In the genomic region with DNA sequence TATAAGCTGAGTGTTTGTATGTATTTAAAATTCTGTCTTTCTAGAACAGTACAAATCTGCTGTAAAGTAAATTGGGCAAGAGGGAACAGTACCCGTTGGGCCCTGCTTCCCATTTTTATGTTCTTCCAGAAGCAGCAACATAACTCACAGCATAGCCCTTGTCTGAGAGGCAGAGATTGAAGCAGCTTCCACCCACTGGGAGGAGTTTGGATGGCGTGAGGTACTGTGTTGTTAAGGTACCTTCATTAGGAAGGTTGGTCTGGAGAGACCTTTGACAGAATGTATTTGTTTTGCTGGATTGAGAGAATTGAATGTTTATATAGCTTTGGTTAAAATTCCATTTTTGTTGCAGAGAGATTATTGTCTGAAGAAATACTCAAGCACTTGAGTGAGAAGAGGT, we compare ENCODE assay signal across 18 cellular contexts. TPM values are rescaled to one million over a fixed set of nuclear protein-coding genes. Genes with fewer than 3 reads are reported as not detected.
DNase-seq lines count a peak whose midpoint lies in the region; ATAC-seq, FAIRE-seq and TF ChIP-seq lines count a peak whose summit lies in the region.
"Had no signal": no experiment of that assay in that cellular context is flagged by ENCODE, and none has a peak within 500 bp of the region (broad histone marks: within the 10 kb centered on the region; RNA-seq: fewer than 3 reads in every experiment).

No MANE protein-coding gene starts in this region.

- H3K36me3 Mint-ChIP-seq in HFFc6 (ENCODE audit: low read depth), result peaks cover 53% of the 10 kb centered on the region
- H3K36me3 Mint-ChIP-seq in neural progenitor cell, result peaks cover 27% of the 10 kb centered on the region

- H3K27me3 Mint-ChIP-seq in HFFc6 (ENCODE audit: insufficient read depth) (no peaks in the 10 kb centered on the region), neural progenitor cell (ENCODE audit: insufficient read depth, low read depth) (peaks cover 6% of the 10 kb centered on the region)

- no peak overlapping the region for H3K9ac ChIP-seq in endothelial cell of umbilical vein (replicated peaks; ENCODE audit: extremely low read depth, insufficient read depth, low read length)
- no peak overlapping the region for H3K9ac ChIP-seq in neural progenitor cell
- H3K9ac ChIP-seq: SK-N-SH had no signal

- H3K4me1 ChIP-seq in A549, result peaks cover 81% of the 10 kb centered on the region
- peaks cover 88% of the 10 kb centered on the region for H3K4me1 ChIP-seq in endothelial cell of umbilical vein (ENCODE audit: control insufficient read depth, extremely low read depth, insufficient read depth, low read length)
- peaks cover 20% of the 10 kb centered on the region for H3K4me1 ChIP-seq in neural progenitor cell
- H3K4me1 ChIP-seq in uterus, result peaks cover 0 to 9% of the 10 kb centered on the region in 2 donors
- H3K4me1 ChIP-seq: Peyer's patch had no signal

- DNase-seq in A549 (ENCODE audit: low read depth in 1 of 2, low spot score in 1 of 2) (no peak), HFFc6 (no peak), endothelial cell of umbilical vein (ENCODE audit: low read depth, low spot score) (no peak), neural progenitor cell (ENCODE audit: low spot score) (no peak), uterus (no peak), NCI-H446 (lab: John Stamatoyannopoulos, UW) (no peak), NCI-H524 (lab: John Stamatoyannopoulos, UW) (no peak)
- DNase-seq: Calu3; CD4-positive, alpha-beta T cell; DND-41; GDM1; NCI-H1436; NCI-H2029 treated with DMSO at 0.1 percent for 48 hours; NCI-H526; Peyer's patch; Right ventricle myocardium superior; SK-N-SH had no signal

- H3K9me1 ChIP-seq in endothelial cell of umbilical vein (replicated peaks; ENCODE audit: control insufficient read depth, extremely low read depth, insufficient read depth, low read length), result no peaks in the 10 kb centered on the region

- H3K4me3 ChIP-seq in A549, result no peak overlapping the region
- no peak overlapping the region for H3K4me3 ChIP-seq in endothelial cell of umbilical vein (replicated peaks in 1 of 3; ENCODE audit: insufficient read depth in 1 of 3, low read depth in 1 of 3, low read length in 3 of 3)
- no peak overlapping the region for H3K4me3 ChIP-seq in neural progenitor cell
- H3K4me3 ChIP-seq in uterus, result no peak overlapping the region
- H3K4me3 ChIP-seq: Peyer's patch had no signal

- no TSS peak for BruUV-seq in endothelial cell of umbilical vein (replicated peaks; lab: Mats Ljungman, UMichigan)

- peaks cover 2 to 4% of the 10 kb centered on the region in 2 experiments for H3K36me3 ChIP-seq in endothelial cell of umbilical vein (ENCODE audit: control insufficient read depth in 2 of 2, extremely low read depth in 1 of 2, insufficient read depth in 2 of 2, low read length in 2 of 2)
- no peaks in the 10 kb centered on the region for H3K36me3 ChIP-seq in neural progenitor cell
- H3K36me3 ChIP-seq in uterus, result no peaks in the 10 kb centered on the region
- H3K36me3 ChIP-seq: Peyer's patch had no signal

- H3K4me1 Mint-ChIP-seq in HFFc6 (ENCODE audit: low read depth) (peaks cover 92% of the 10 kb centered on the region), neural progenitor cell (peaks cover 33% of the 10 kb centered on the region)

- POLR2A ChIA-PET in A549 (lab: Yijun Ruan, JAX) (interaction anchor here (1.0 kb wide), 1 partner anchor 25 kb away, joined by 3 read pairs; the partner anchor contains the start of gene RAI14), endothelial cell of umbilical vein (lab: Charles Lee) (no interaction called here)

- H4K20me1 ChIP-seq in endothelial cell of umbilical vein (replicated peaks; ENCODE audit: control insufficient read depth, extremely low read depth, insufficient read depth, low read length), result peaks cover 6% of the 10 kb centered on the region
- H4K20me1 ChIP-seq in neural progenitor cell (ENCODE audit: low read depth), result peaks cover 4% of the 10 kb centered on the region

- 50% methylated on average over 2 of the region's 2 CpGs for WGBS in A549 (ENCODE audit: missing lambda C conversion rate)

- no peak for TF ChIP-seq POLR2A in A549 (IDR thresholded peaks at IDR 0.05; ENCODE audit: low read length)
- TF ChIP-seq POLR2A in endothelial cell of umbilical vein (IDR thresholded peaks at IDR 0.05; ENCODE audit: low read depth, low read length), result peak; percentile 34
- no peak for TF ChIP-seq POLR2A in uterus (IDR thresholded peaks at IDR 0.05)

- no peak for TF ChIP-seq RAD21 in A549 (conservative IDR thresholded peaks at IDR 0.05 in 1 of 2, IDR thresholded peaks at IDR 0.05 in 1 of 2)

- TF ChIP-seq CTCF in A549 (IDR thresholded peaks at IDR 0.05) (no peak), HFFc6 (IDR thresholded peaks at IDR 0.05) (no peak), endothelial cell of umbilical vein (IDR thresholded peaks at IDR 0.05; ENCODE audit: extremely low read depth in 1 of 2, insufficient read depth in 1 of 2, low read depth in 1 of 2, low read length in 2 of 2) (no peak), neural progenitor cell (IDR thresholded peaks at IDR 0.05) (no peak), uterus (IDR thresholded peaks at IDR 0.05) (no peak)

- H3K27ac Mint-ChIP-seq in HFFc6 (peak overlapping the region; percentile 47), neural progenitor cell (peak overlapping the region; percentile 64)
- H3K27ac Mint-ChIP-seq: CD4-positive, alpha-beta T cell had no signal

- dilution Hi-C loops in endothelial cell of umbilical vein (cut with MboI; ENCODE audit: extremely low pct_ligation_motif_present, low sequenced_read_pairs), result no loop called here

- H3F3A ChIP-seq in neural progenitor cell (ENCODE audit: low read depth), result peaks cover 26% of the 10 kb centered on the region

- H3K27ac ChIP-seq in A549, result peak overlapping the region; percentile 23 to 64; a peak in 4 of 6 replicates
- H3K27ac ChIP-seq in endothelial cell of umbilical vein (ENCODE audit: insufficient read depth, low read depth, low read length), result peak overlapping the region; percentile 30
- H3K27ac ChIP-seq in neural progenitor cell, result no peak overlapping the region
- H3K27ac ChIP-seq in uterus, result peak overlapping the region in 1 of 2 donors; percentile 31
- H3K27ac ChIP-seq: Peyer's patch had no signal

- H2AFZ ChIP-seq in endothelial cell of umbilical vein (ENCODE audit: low read depth, low read length) (no peak overlapping the region), neural progenitor cell (replicated peaks) (no peak overlapping the region)

- FAIRE-seq in A549 (lab: Jason Lieb, UNC) (no peak), endothelial cell of umbilical vein (lab: Jason Lieb, UNC) (peak; percentile 38)

- no peaks in the 10 kb centered on the region for H3K9me3 ChIP-seq in A549
- no peaks in the 10 kb centered on the region for H3K9me3 ChIP-seq in endothelial cell of umbilical vein (replicated peaks; ENCODE audit: control insufficient read depth, insufficient read depth, low read length)
- no peaks in the 10 kb centered on the region for H3K9me3 ChIP-seq in neural progenitor cell (ENCODE audit: low read depth)
- H3K9me3 ChIP-seq in uterus, result no peaks in the 10 kb centered on the region
- H3K9me3 ChIP-seq: Peyer's patch, SK-N-SH had no signal

- CTCF ChIA-PET in A549 (lab: Yijun Ruan, JAX) (interaction anchor here (1.2 to 2.0 kb wide), 4 partner anchors 11 to 217 kb away, joined by 3 to 7 read pairs (median 4); partner anchors contain the start of gene RAI14), endothelial cell of umbilical vein (lab: Charles Lee) (interaction anchor here (1.8 kb wide), 1 partner anchor 194 kb away, joined by 5 read pairs; no protein-coding TSS in a partner anchor)

- H3K9me3 Mint-ChIP-seq in HFFc6 (no peaks in the 10 kb centered on the region), neural progenitor cell (peaks cover 11% of the 10 kb centered on the region)
- H3K9me3 Mint-ChIP-seq: CD4-positive, alpha-beta T cell had no signal

- H3K79me2 ChIP-seq in endothelial cell of umbilical vein (ENCODE audit: control insufficient read depth, insufficient read depth, low read length), result peaks cover 100% of the 10 kb centered on the region
- H3K79me2 ChIP-seq in neural progenitor cell (ENCODE audit: low read depth), result peaks cover 95% of the 10 kb centered on the region

- no peak for TF ChIP-seq EP300 in A549 (IDR thresholded peaks at IDR 0.05)

- intact Hi-C loops in endothelial cell of umbilical vein (cut with micrococcal nuclease) (no loop called here), uterus (cut with DNase I; ENCODE audit: low total_unique reads) (no loop called here)

- ATAC-seq in A549 (no peak), HG03439 (IDR thresholded peaks at IDR 0.05; ENCODE audit: unreplicated experiment) (no peak)

- no peaks in the 10 kb centered on the region for H3K27me3 ChIP-seq in endothelial cell of umbilical vein (ENCODE audit: control insufficient read depth in 2 of 2, insufficient read depth in 2 of 2, low read length in 2 of 2)
- no peaks in the 10 kb centered on the region for H3K27me3 ChIP-seq in neural progenitor cell
- no peaks in the 10 kb centered on the region for H3K27me3 ChIP-seq in uterus
- H3K27me3 ChIP-seq: Peyer's patch had no signal

- H3K4me2 ChIP-seq in A549 (peak overlapping the region; percentile 16; the same call in 1 of the 3 replicates), endothelial cell of umbilical vein (ENCODE audit: insufficient read depth, low read length) (no peak overlapping the region), neural progenitor cell (no peak overlapping the region)
- H3K4me2 ChIP-seq: SK-N-SH had no signal

- H3K4me3 Mint-ChIP-seq in HFFc6 (no peak overlapping the region), neural progenitor cell (no peak overlapping the region)
- H3K4me3 Mint-ChIP-seq: CD4-positive, alpha-beta T cell had no signal

TF ChIP-seq in endothelial cell of umbilical vein, 7 proteins besides CTCF, POLR2A, EP300 and RAD21 (continues in another document):
- TF ChIP-seq POLR2AphosphoS5 (IDR thresholded peaks at IDR 0.05; ENCODE audit: insufficient read depth, low read depth, low read length), result no peak

RNA-seq across cellular contexts. Expression of gene RAI14, which starts 24.8 kb away (rescaled TPM):
- 97.7 and 113 TPM in 2 replicates for polyA plus RNA-seq in A549 (2011; rRNA removed)
- polyA plus RNA-seq in A549 (2012; cell fraction: cytosol; rRNA removed), result 65.8 and 66.3 TPM in 2 replicates
- 39.6 and 43.3 TPM in 2 replicates for polyA plus RNA-seq in A549 (2012; cell fraction: nucleus; rRNA removed)
- polyA plus RNA-seq in A549 (2017; fragmentation: RNase III; extraction: RNeasy Plus Mini Kit Qiagen cat#74134 plus additional on column Dnase treatment), result 71.9 to 76.7 TPM (median 75.3 TPM) in 3 replicates
- 168 and 240 TPM in 2 replicates for polyA minus RNA-seq in A549 (2011; rRNA and poly(A)+ RNA removed)
- 100 to 1,000 TPM; 256 to 360 (median 323) TPM for total RNA-seq in HFFc6 (2021; fragmentation: NEBNext Ultra II Directional; extraction: Animal tissue kit (Norgen Biotek cat#: 25700))
- total RNA-seq in endothelial cell of umbilical vein, result 369 and 390 TPM in 2 replicates
- 113 and 114 TPM in 2 replicates for polyA plus RNA-seq in endothelial cell of umbilical vein
- polyA plus RNA-seq in endothelial cell of umbilical vein (2011; cell fraction: cytosol; rRNA removed), result 130 and 164 TPM in 2 replicates
- 204 and 223 TPM in 2 replicates for polyA plus RNA-seq in endothelial cell of umbilical vein (2011; cell fraction: nucleus; rRNA removed)
- polyA plus RNA-seq in endothelial cell of umbilical vein (2012), result 239 and 249 TPM in 2 replicates
- polyA minus RNA-seq in endothelial cell of umbilical vein, result 582 and 866 TPM in 2 replicates
- polyA minus RNA-seq in endothelial cell of umbilical vein (2011; cell fraction: cytosol; rRNA and poly(A)+ RNA removed), result 2.6 TPM
- 148 and 149 TPM in 2 replicates for polyA minus RNA-seq in endothelial cell of umbilical vein (2011; cell fraction: nucleus; rRNA and poly(A)+ RNA removed)
- 47.9 and 54.6 TPM in 2 replicates for total RNA-seq in neural progenitor cell (ENCODE audit: low replicate concordance)
- 100 to 1,000 TPM in 2 of 4 donors, 10 to 100 TPM in 2; 32.4 to 264 (median 117) TPM for total RNA-seq in uterus
